ENCODE assay signal across 16 cellular contexts in the genomic region with DNA sequence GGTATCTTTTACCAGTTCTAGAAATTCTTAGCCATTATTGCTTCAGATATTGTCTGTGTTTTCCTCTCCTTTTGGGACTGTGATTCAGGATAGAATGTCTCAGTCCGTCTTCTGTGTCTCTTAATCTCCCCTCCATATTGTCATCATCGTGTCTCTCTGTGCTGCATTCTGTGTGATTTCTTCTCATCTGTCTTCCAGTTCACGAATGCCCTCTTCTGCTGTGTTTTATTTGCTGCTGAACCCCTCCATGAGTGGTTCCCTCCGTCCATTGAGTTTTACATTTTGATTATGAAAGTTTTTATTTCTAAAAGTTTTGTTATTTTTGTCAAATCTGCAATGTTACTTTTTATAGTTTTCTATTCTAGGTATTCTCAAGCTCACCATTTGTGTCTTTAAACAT. TPM values are rescaled to one million over a fixed set of nuclear protein-coding genes. Genes with fewer than 3 reads are reported as not detected.
DNase-seq lines count a peak whose midpoint lies in the region; ATAC-seq and TF ChIP-seq lines count a peak whose summit lies in the region.
"Had no signal": no experiment of that assay in that cellular context is flagged by ENCODE, and none has a peak within 500 bp of the region (broad histone marks: within the 10 kb centered on the region; RNA-seq: fewer than 3 reads in every experiment).

No MANE protein-coding gene starts in this region.

- no peaks in the 10 kb centered on the region for H3K9me3 ChIP-seq in Panc1 (ENCODE audit: control insufficient read depth, insufficient read depth, low read depth, low read length)
- H3K9me3 ChIP-seq: Caco-2, HAP-1 had no signal

- peaks cover 0 to 3% of the 10 kb centered on the region in 2 donors for H3K27me3 Mint-ChIP-seq in natural killer cell (ENCODE audit: low read depth in 2 of 2)
- no peaks in the 10 kb centered on the region for H3K27me3 Mint-ChIP-seq in natural killer cell treated with Interleukin-12 subunit alpha and Interleukin-12 subunit beta and Interleukin-15 and Interleukin-18, amount 100 ng/mL, for 72 hours
- H3K27me3 Mint-ChIP-seq: B cell; CD8-positive, alpha-beta memory T cell had no signal

- H3K27ac ChIP-seq in Panc1 (ENCODE audit: low read length) = no peak overlapping the region
- H3K27ac ChIP-seq: HL-60 had no signal

- no peak overlapping the region for H3K4me3 ChIP-seq in Panc1 (ENCODE audit: low read depth in 2 of 2, low read length in 2 of 2)
- H3K4me3 ChIP-seq: HAP-1 had no signal

- TSS peak; percentile 69 for BruUV-seq in Panc1 (replicated peaks; lab: Mats Ljungman, UMichigan)

- no peaks in the 10 kb centered on the region; the same call in 1 of the 2 replicates for H3K36me3 ChIP-seq in Panc1 (ENCODE audit: control insufficient read depth, insufficient read depth, low read length)

- no peaks in the 10 kb centered on the region for H3K27me3 ChIP-seq in Panc1 (ENCODE audit: control insufficient read depth, insufficient read depth, low read length)

- CTCF ChIA-PET in Panc1 (lab: Charles Lee) = no interaction called here

- TF ChIP-seq CTCF in natural killer cell (IDR thresholded peaks at IDR 0.05) (no peak), Panc1 (IDR thresholded peaks at IDR 0.05) (no peak)

- H3K4me3 Mint-ChIP-seq in natural killer cell = peak overlapping the region; percentile 2
- no peak overlapping the region for H3K4me3 Mint-ChIP-seq in natural killer cell treated with Interleukin-12 subunit alpha and Interleukin-12 subunit beta and Interleukin-15 and Interleukin-18, amount 100 ng/mL, for 72 hours
- H3K4me3 Mint-ChIP-seq: B cell; CD14-positive monocyte; CD8-positive, alpha-beta memory T cell; HFFc6 had no signal

- H3K4me1 Mint-ChIP-seq in natural killer cell = peaks cover 3 to 4% of the 10 kb centered on the region in 2 donors
- peaks cover 17 to 42% of the 10 kb centered on the region in 2 donors for H3K4me1 Mint-ChIP-seq in natural killer cell treated with Interleukin-12 subunit alpha and Interleukin-12 subunit beta and Interleukin-15 and Interleukin-18, amount 100 ng/mL, for 72 hours (ENCODE audit: low read depth in 2 of 2)
- H3K4me1 Mint-ChIP-seq: B cell had no signal

- ATAC-seq in natural killer cell (no peak), Panc1 (no peak), HG03159 (IDR thresholded peaks at IDR 0.05; ENCODE audit: unreplicated experiment) (no peak)
- no peak for ATAC-seq in natural killer cell treated with Interleukin-12 subunit alpha and Interleukin-12 subunit beta and Interleukin-15 and Interleukin-18, amount 100 ng/mL, for 72 hours

- H3K36me3 Mint-ChIP-seq in natural killer cell = peaks cover 12% of the 10 kb centered on the region
- peaks cover 20% of the 10 kb centered on the region for H3K36me3 Mint-ChIP-seq in natural killer cell treated with Interleukin-12 subunit alpha and Interleukin-12 subunit beta and Interleukin-15 and Interleukin-18, amount 100 ng/mL, for 72 hours

- no peaks in the 10 kb centered on the region for H3K4me1 ChIP-seq in Panc1 (ENCODE audit: control insufficient read depth, insufficient read depth, low read length)
- H3K4me1 ChIP-seq: Caco-2, HAP-1 had no signal

- H3K9me3 Mint-ChIP-seq in natural killer cell = no peaks in the 10 kb centered on the region
- H3K9me3 Mint-ChIP-seq in natural killer cell treated with Interleukin-12 subunit alpha and Interleukin-12 subunit beta and Interleukin-15 and Interleukin-18, amount 100 ng/mL, for 72 hours = peaks cover 4% of the 10 kb centered on the region
- H3K9me3 Mint-ChIP-seq: CD8-positive, alpha-beta memory T cell had no signal

- POLR2A ChIA-PET in Panc1 (lab: Charles Lee) = no interaction called here

- in situ Hi-C loops in Panc1 (cut with HindIII; ENCODE audit: low pct_unique_long_range_greater_than_20kb, low sequenced_read_pairs) = no loop called here

- DNase-seq in natural killer cell (no peak), Panc1 (ENCODE audit: low read depth, low spot score) (no peak)
- no peak for DNase-seq in natural killer cell treated with Interleukin-12 subunit alpha and Interleukin-12 subunit beta and Interleukin-15 and Interleukin-18, amount 100 ng/mL, for 72 hours (ENCODE audit: low spot score)
- no peak for DNase-seq in activated CD4-positive, CD25-positive, alpha-beta regulatory T cell (lab: John Stamatoyannopoulos, UW)
- DNase-seq: Caco-2; CD8-positive, alpha-beta memory T cell; HFFc6; KBM-7 had no signal

- no peak overlapping the region for H3K27ac Mint-ChIP-seq in natural killer cell
- H3K27ac Mint-ChIP-seq in natural killer cell treated with Interleukin-12 subunit alpha and Interleukin-12 subunit beta and Interleukin-15 and Interleukin-18, amount 100 ng/mL, for 72 hours = peak overlapping the region in 1 of 2 donors; percentile 58
- H3K27ac Mint-ChIP-seq: B cell, HFFc6 had no signal

- intact Hi-C loops in natural killer cell (cut with micrococcal nuclease) (no loop called here), Panc1 (cut with micrococcal nuclease; ENCODE audit: unreplicated experiment) (no loop called here)

RNA-seq across cellular contexts. Expression of a gene that starts 11.7 kb away (rescaled TPM):
- total RNA-seq in natural killer cell (10 to 100 TPM; 28.9 to 45.5 (median 43.4) TPM), Panc1 (2021; ENCODE audit: unreplicated experiment) (53.0 TPM)
- total RNA-seq in natural killer cell treated with Interleukin-12 subunit alpha and Interleukin-12 subunit beta and Interleukin-15 and Interleukin-18, amount 100 ng/mL, for 72 hours = 10 to 100 TPM; 36.6 to 60.1 TPM
- 71.6 TPM for polyA plus RNA-seq in Panc1 (2012; ENCODE audit: insufficient read length)

RNA-seq across cellular contexts. Expression of a gene that starts 30.5 kb away (rescaled TPM):
- total RNA-seq in natural killer cell = under 1 TPM in 1 of 3 donors, not detected in 2; 0.88 TPM
- total RNA-seq in natural killer cell treated with Interleukin-12 subunit alpha and Interleukin-12 subunit beta and Interleukin-15 and Interleukin-18, amount 100 ng/mL, for 72 hours = 1 to 10 TPM in 1 of 2 donors, under 1 TPM in 1; 0.83 to 2.8 TPM
- total RNA-seq in Panc1 (2021; ENCODE audit: unreplicated experiment) = 1.6 TPM
- 3.7 TPM for polyA plus RNA-seq in Panc1 (2012; ENCODE audit: insufficient read length)
- total RNA-seq: A172, B cell, Daoy, H1 had no signal
- polyA plus RNA-seq: CD14-positive monocyte; CD8-positive, alpha-beta memory T cell; H1 had no signal

RNA-seq across cellular contexts. Expression of a gene that starts 44.2 kb away (rescaled TPM):
- 10 to 100 TPM; 25.6 to 40.9 (median 34.7) TPM for total RNA-seq in natural killer cell
- 10 to 100 TPM; 27.8 to 70.6 TPM for total RNA-seq in natural killer cell treated with Interleukin-12 subunit alpha and Interleukin-12 subunit beta and Interleukin-15 and Interleukin-18, amount 100 ng/mL, for 72 hours
- 39.8 TPM for total RNA-seq in Panc1 (2021; ENCODE audit: unreplicated experiment)
- polyA plus RNA-seq in Panc1 (2012; ENCODE audit: insufficient read length) = 22.8 TPM

RNA-seq across cellular contexts. Expression of a gene that starts 59.5 kb away (rescaled TPM):
- total RNA-seq in natural killer cell = 10 to 100 TPM; 15.4 to 17.5 (median 15.6) TPM
- total RNA-seq in natural killer cell treated with Interleukin-12 subunit alpha and Interleukin-12 subunit beta and Interleukin-15 and Interleukin-18, amount 100 ng/mL, for 72 hours = 100 to 1,000 TPM in 1 of 2 donors, 10 to 100 TPM in 1; 65.1 to 155 TPM
- 122 TPM for total RNA-seq in Panc1 (2021; ENCODE audit: unreplicated experiment)
- 60.0 TPM for polyA plus RNA-seq in Panc1 (2012; ENCODE audit: insufficient read length)
